8 cellular contexts compared by ENCODE assay signal in the genomic region with DNA sequence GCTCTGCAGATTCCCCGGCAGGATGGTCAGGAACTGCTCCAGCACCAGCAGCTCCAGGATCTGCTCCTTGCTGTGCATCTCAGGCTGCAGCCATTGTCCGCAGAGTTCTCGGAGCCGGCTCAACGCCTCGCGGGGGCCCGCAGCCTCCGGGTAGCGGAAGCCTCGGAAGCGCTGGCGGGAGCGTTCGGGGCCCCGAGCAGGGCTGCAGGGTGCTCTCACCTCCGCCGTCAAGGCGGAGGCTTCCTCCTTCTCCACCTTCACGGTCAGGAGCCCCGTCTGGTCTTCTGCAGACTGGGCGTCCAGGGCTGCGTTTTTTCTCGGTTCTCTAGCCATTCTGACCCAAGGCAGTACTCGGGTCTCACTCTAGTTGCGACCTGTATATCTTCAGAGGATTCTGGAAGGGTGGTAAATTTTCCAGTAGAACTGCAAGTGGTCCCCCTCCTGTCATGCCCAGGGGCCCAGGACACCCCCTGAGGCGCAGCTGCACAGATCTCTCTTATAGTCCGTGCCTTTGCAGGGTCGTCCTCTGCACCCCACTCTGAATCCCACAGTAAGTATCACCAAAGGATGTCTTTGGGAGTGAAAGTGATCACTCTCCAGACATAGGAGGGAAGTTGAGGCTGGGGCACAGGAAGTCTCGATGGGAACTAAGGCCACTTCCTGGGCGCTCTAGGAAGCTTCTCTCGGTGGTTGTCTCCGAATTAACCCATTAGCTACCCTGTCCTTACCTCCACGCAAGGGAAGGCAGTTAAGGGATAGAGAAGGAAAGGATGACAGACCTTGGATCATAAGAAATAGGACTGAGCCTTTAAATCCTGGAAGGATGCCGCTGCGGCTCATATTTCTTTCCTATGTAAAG. TPM values are rescaled to one million over a fixed set of nuclear protein-coding genes. Genes with fewer than 3 reads are reported as not detected.
DNase-seq lines count a peak whose midpoint lies in the region; TF ChIP-seq lines count a peak whose summit lies in the region.

A gene (minus strand): TSS at position 622 of the 859 bp plus-strand sequence. CDS start 289 bp downstream, at position 333.

- TF ChIP-seq CTCF in parathyroid adenoma (IDR thresholded peaks at IDR 0.05) (no peak), tibial nerve (IDR thresholded peaks at IDR 0.05) (no peak)

- peaks cover 8% of the 10 kb centered on the region for H3K4me1 ChIP-seq in ES-I3 (ENCODE audit: insufficient read depth, low read length)
- peaks cover 4% of the 10 kb centered on the region for H3K4me1 ChIP-seq in parathyroid adenoma
- H3K4me1 ChIP-seq in tibial nerve: peaks cover 3 to 26% (median 11%) of the 10 kb centered on the region in 4 donors

- H3K9me3 ChIP-seq in ES-I3 (ENCODE audit: control insufficient read depth, insufficient read depth, low read length) (no peaks in the 10 kb centered on the region), parathyroid adenoma (ENCODE audit: control insufficient read depth, low read length) (no peaks in the 10 kb centered on the region), tibial nerve (no peaks in the 10 kb centered on the region)

- H3K79me2 ChIP-seq in parathyroid adenoma: no peaks in the 10 kb centered on the region

- 0% methylated on average over 23 to 27 of the region's 36 CpGs for WGBS in tibial nerve, 2 donors

- peak; percentile 31 to 82 for TF ChIP-seq EP300 in tibial nerve (IDR thresholded peaks at IDR 0.05)

- H2AFZ ChIP-seq in parathyroid adenoma: peak within 1 kb of the TSS; percentile 99

- H3K27me3 ChIP-seq in parathyroid adenoma (ENCODE audit: control insufficient read depth, insufficient read depth, low read length) (no peaks in the 10 kb centered on the region), tibial nerve (no peaks in the 10 kb centered on the region)

- H3K27ac ChIP-seq in parathyroid adenoma (peak within 1 kb of the TSS; percentile 25), tibial nerve (peak within 1 kb of the TSS in 2 of 4 donors; percentile 37 to 64)

- H3K4me3 ChIP-seq in parathyroid adenoma (ENCODE audit: low read depth, low read length): peak within 1 kb of the TSS; percentile 79
- H3K4me3 ChIP-seq in tibial nerve: peak within 1 kb of the TSS; percentile 60 to 86 (median 72)

- DNase-seq in HCEC 1CT (peak; percentile 89), NCI-H1105 (lab: John Stamatoyannopoulos, UW) (peak; percentile 82), SKM-1 treated with dmso at 0.1 percent for 144 hours (lab: John Stamatoyannopoulos, UW; ENCODE audit: unreplicated experiment) (peak; percentile 82), cardiac septum (ENCODE audit: low spot score) (peak; percentile 83), tibial nerve (ENCODE audit: low spot score in 2 of 2) (peak; percentile 25 to 79)
- peak; percentile 68 for DNase-seq in activated naive CD8-positive, alpha-beta T cell treated with anti-CD3 and anti-CD28 coated beads, Interleukin-2, amount 50 U/mL, for 16 hours (ENCODE audit: low read depth, low spot score)

- peak within 1 kb of the TSS; percentile 82 for H3K9ac ChIP-seq in ES-I3 (ENCODE audit: low read depth, low read length)
- peak within 1 kb of the TSS; percentile 33 for H3K9ac ChIP-seq in parathyroid adenoma

- intact Hi-C loops in cardiac septum (cut with DNase I): loop anchor here (2.0 to 10.0 kb wide), 3 partner anchors 33 to 117 kb away; no protein-coding TSS in a partner anchor

- H3K36me3 ChIP-seq in ES-I3 (ENCODE audit: insufficient read depth, low read length) (peaks cover 3% of the 10 kb centered on the region), parathyroid adenoma (ENCODE audit: control insufficient read depth, insufficient read depth, low read length) (no peaks in the 10 kb centered on the region), tibial nerve (peaks cover 0 to 25% (median 0%) of the 10 kb centered on the region in 3 donors)

- peak within 1 kb of the TSS; percentile 85 for H3K4me2 ChIP-seq in parathyroid adenoma (ENCODE audit: low read length)

- TF ChIP-seq POLR2A in tibial nerve (IDR thresholded peaks at IDR 0.05): no peak

RNA-seq across cellular contexts. Expression of the gene that starts here (rescaled TPM):
- total RNA-seq in cardiac septum: 2.4 TPM
- 1 to 10 TPM; 3.5 to 9.2 (median 7.3) TPM for total RNA-seq in tibial nerve
